In the genomic region with DNA sequence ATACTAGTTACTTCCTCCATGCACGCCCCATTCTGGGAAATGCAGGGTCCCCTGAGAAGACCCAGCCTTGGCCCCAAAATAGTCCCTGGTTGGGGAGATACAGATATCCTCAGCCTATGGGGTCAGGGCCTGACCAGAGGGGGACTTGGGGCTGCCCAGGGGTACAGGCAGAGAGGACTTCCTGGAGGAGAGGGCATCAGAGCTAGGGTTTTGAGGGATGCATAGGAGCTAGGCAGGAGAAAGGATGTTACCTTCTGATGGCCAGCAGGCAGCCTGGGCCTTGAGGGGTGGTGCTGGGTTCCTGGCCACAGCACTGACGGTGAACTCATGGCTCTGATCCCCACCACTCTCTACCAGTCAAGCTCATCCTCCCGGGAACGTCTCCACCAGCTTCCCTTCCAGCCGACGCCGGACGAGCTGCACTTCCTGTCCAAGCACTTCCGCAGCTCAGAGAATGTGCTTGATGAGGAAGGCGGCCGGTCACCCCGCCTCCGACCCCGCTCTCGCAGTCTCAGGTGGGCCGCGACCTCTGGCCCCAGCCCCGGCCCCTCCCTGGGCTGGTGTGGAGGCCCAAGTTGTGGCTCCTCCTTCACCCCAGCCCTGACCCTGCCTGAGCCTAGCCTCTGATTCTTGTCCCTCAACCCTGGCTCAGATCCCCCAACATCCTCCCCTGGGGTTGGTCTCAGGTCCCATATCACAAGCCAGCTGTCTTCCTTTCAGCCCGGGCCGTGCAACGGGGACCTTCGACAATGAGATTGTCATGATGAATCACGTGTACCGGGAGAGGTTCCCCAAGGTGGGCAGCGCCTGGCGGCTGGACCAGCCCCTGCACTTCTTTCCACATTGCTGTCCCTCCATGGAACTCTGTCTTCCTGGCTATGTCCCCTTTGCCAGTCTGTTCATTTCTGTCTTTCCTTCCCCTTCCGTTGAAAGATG, we compare ENCODE assay signal across 22 cellular contexts. TPM values are rescaled to one million over a fixed set of nuclear protein-coding genes. Genes with fewer than 3 reads are reported as not detected.
DNase-seq lines count a peak whose midpoint lies in the region; ATAC-seq, FAIRE-seq and TF ChIP-seq lines count a peak whose summit lies in the region.
"Had no signal": no experiment of that assay in that cellular context is flagged by ENCODE, and none has a peak within 500 bp of the region (broad histone marks: within the 10 kb centered on the region; RNA-seq: fewer than 3 reads in every experiment).

No MANE protein-coding gene starts in this region.

- intact Hi-C loops in right cardiac atrium (cut with DNase I) (no loop called here), stomach (cut with DNase I; ENCODE audit: low total_unique reads) (no loop called here)

- no peak overlapping the region for H3K4me3 Mint-ChIP-seq in activated naive CD8-positive, alpha-beta T cell
- no peak overlapping the region for H3K4me3 Mint-ChIP-seq in activated naive CD8-positive, alpha-beta T cell treated with anti-CD3 and anti-CD28 coated beads, Interleukin-2, amount 50 U/mL, for 24 hours
- H3K4me3 Mint-ChIP-seq: stimulated activated naive CD8-positive, alpha-beta T cell treated with anti-CD3 and anti-CD28 coated beads, Interleukin-15, amount 100 ng/mL, for 72 hours had no signal

- no peak for TF ChIP-seq EP300 in stomach (IDR thresholded peaks at IDR 0.05)

- peak; percentile 93 for FAIRE-seq in bronchial epithelial cell (lab: Jason Lieb, UNC)

- WGBS in right cardiac atrium: 69% methylated on average over 27 of the region's 27 CpGs
- 81 to 90% (median 86%) methylated on average over 10 to 27 of the region's 27 CpGs for WGBS in stomach, 5 donors

- H3K36me3 ChIP-seq in bronchial epithelial cell (ENCODE audit: control insufficient read depth, insufficient read depth, low read length) (peaks cover 13% of the 10 kb centered on the region), stomach (peaks cover 9 to 65% (median 59%) of the 10 kb centered on the region in 4 donors)

- no peaks in the 10 kb centered on the region for H3K9me3 Mint-ChIP-seq in activated naive CD8-positive, alpha-beta T cell (ENCODE audit: low read depth)
- no peaks in the 10 kb centered on the region for H3K9me3 Mint-ChIP-seq in activated naive CD8-positive, alpha-beta T cell treated with anti-CD3 and anti-CD28 coated beads, Interleukin-2, amount 50 U/mL, for 24 hours
- H3K9me3 Mint-ChIP-seq: stimulated activated naive CD8-positive, alpha-beta T cell treated with anti-CD3 and anti-CD28 coated beads, Interleukin-15, amount 100 ng/mL, for 72 hours had no signal

- ATAC-seq in activated naive CD8-positive, alpha-beta T cell treated with anti-CD3 and anti-CD28 coated beads, Interleukin-2, amount 50 U/mL, for 24 hours: no peak
- ATAC-seq in right cardiac atrium (peak in 1 of 2 donors; percentile 52), GM18519 (IDR thresholded peaks at IDR 0.05; ENCODE audit: low FRiP score, unreplicated experiment) (no peak)
- ATAC-seq: foreskin keratinocyte; stimulated activated naive CD8-positive, alpha-beta T cell treated with anti-CD3 and anti-CD28 coated beads, Interleukin-15, amount 100 ng/mL, for 72 hours had no signal

- no peaks in the 10 kb centered on the region for H3K4me1 ChIP-seq in right cardiac atrium (ENCODE audit: control insufficient read depth, insufficient read depth, low read length)
- H3K4me1 ChIP-seq in stomach: peaks cover 14 to 25% (median 18%) of the 10 kb centered on the region in 4 donors

- H3K27me3 Mint-ChIP-seq in activated naive CD8-positive, alpha-beta T cell: no peaks in the 10 kb centered on the region
- no peaks in the 10 kb centered on the region for H3K27me3 Mint-ChIP-seq in activated naive CD8-positive, alpha-beta T cell treated with anti-CD3 and anti-CD28 coated beads, Interleukin-2, amount 50 U/mL, for 24 hours
- H3K27me3 Mint-ChIP-seq: stimulated activated naive CD8-positive, alpha-beta T cell treated with anti-CD3 and anti-CD28 coated beads, Interleukin-15, amount 100 ng/mL, for 72 hours had no signal

- H3K36me3 Mint-ChIP-seq in activated naive CD8-positive, alpha-beta T cell: no peaks in the 10 kb centered on the region
- H3K36me3 Mint-ChIP-seq in activated naive CD8-positive, alpha-beta T cell treated with anti-CD3 and anti-CD28 coated beads, Interleukin-2, amount 50 U/mL, for 24 hours (ENCODE audit: low read depth): peaks cover 19% of the 10 kb centered on the region

- H3K4me3 ChIP-seq in bronchial epithelial cell (ENCODE audit: low read depth, low read length) (no peak overlapping the region), right cardiac atrium (ENCODE audit: low read length) (no peak overlapping the region), stomach (no peak overlapping the region)
- H3K4me3 ChIP-seq: lung, MG63 had no signal

- peak overlapping the region; percentile 61 for H3K27ac Mint-ChIP-seq in activated naive CD8-positive, alpha-beta T cell
- no peak overlapping the region for H3K27ac Mint-ChIP-seq in activated naive CD8-positive, alpha-beta T cell treated with anti-CD3 and anti-CD28 coated beads, Interleukin-2, amount 50 U/mL, for 24 hours

- DNase-seq in activated naive CD8-positive, alpha-beta T cell treated with anti-CD3 and anti-CD28 coated beads, Interleukin-2, amount 50 U/mL, for 24 hours: no peak
- DNase-seq in bronchial epithelial cell (ENCODE audit: low read depth) (no peak), right cardiac atrium (peak in 2 of 3 donors; percentile 69 to 70), stomach (no peak), NCI-H446 treated with DMSO at 0.1 percent for 48 hours (lab: John Stamatoyannopoulos, UW) (no peak)
- DNase-seq: ACHN; activated CD4-positive, alpha-beta T cell treated with anti-CD3 and anti-CD28 coated beads, Interleukin-2, amount 50 U/mL, for 48 hours; aorta; DND-41; foreskin keratinocyte; MG63; NCI-H1694; NCI-H345; NK-92 treated with Interleukin-12 subunit alpha and Interleukin-12 subunit beta, amount 100 ng/mL, for 24 hours; stimulated activated CD4-positive, alpha-beta T cell treated with anti-CD3 and anti-CD28 coated beads, Interleukin-2, amount 100 ng/mL, for 24 hours; stimulated activated naive CD8-positive, alpha-beta T cell treated with anti-CD3 and anti-CD28 coated beads, Interleukin-15, amount 100 ng/mL, for 72 hours; SW 1271 had no signal

- TF ChIP-seq CTCF in bronchial epithelial cell (IDR thresholded peaks at IDR 0.05; ENCODE audit: insufficient read depth, low read length, severe bottlenecking): no peak
- TF ChIP-seq CTCF in stomach (IDR thresholded peaks at IDR 0.05): no peak

- no peak for TF ChIP-seq POLR2A in stomach (IDR thresholded peaks at IDR 0.05)

- no peaks in the 10 kb centered on the region for H3K9me3 ChIP-seq in right cardiac atrium (ENCODE audit: control insufficient read depth, low read length)
- no peaks in the 10 kb centered on the region for H3K9me3 ChIP-seq in stomach
- H3K9me3 ChIP-seq: MG63 had no signal

- no peaks in the 10 kb centered on the region for H3K27me3 ChIP-seq in bronchial epithelial cell (ENCODE audit: control insufficient read depth, insufficient read depth, low read length)
- no peaks in the 10 kb centered on the region for H3K27me3 ChIP-seq in right cardiac atrium (ENCODE audit: control insufficient read depth, insufficient read depth)
- H3K27me3 ChIP-seq in stomach: no peaks in the 10 kb centered on the region
- H3K27me3 ChIP-seq: foreskin keratinocyte, MG63 had no signal

- peak overlapping the region; percentile 9 for H3K27ac ChIP-seq in right cardiac atrium (ENCODE audit: low read length)
- H3K27ac ChIP-seq in temporal lobe (ENCODE audit: low read depth, low read length): peak overlapping the region; percentile 39
- peak overlapping the region in 2 of 5 donors; percentile 6 to 46 for H3K27ac ChIP-seq in stomach
- H3K27ac ChIP-seq: foreskin keratinocyte, RWPE1 had no signal

- peaks cover 22% of the 10 kb centered on the region for H3K4me1 Mint-ChIP-seq in activated naive CD8-positive, alpha-beta T cell (ENCODE audit: low read depth)
- peaks cover 25% of the 10 kb centered on the region for H3K4me1 Mint-ChIP-seq in activated naive CD8-positive, alpha-beta T cell treated with anti-CD3 and anti-CD28 coated beads, Interleukin-2, amount 50 U/mL, for 24 hours

RNA-seq across cellular contexts. Expression of a gene that starts 25.6 kb away (rescaled TPM):
- 0.79 and 2.2 TPM in 2 replicates for total RNA-seq in bronchial epithelial cell
- total RNA-seq in right cardiac atrium: 1 to 10 TPM; 5.1 to 6.9 (median 6.5) TPM
- polyA plus RNA-seq in right cardiac atrium: 2.6 TPM
- total RNA-seq in temporal lobe: 7.6 TPM
- 10 to 100 TPM in 3 of 5 donors, 1 to 10 TPM in 2; 1.7 to 29.0 (median 10.7) TPM for total RNA-seq in stomach
- polyA plus RNA-seq in stomach: 1 to 10 TPM; 1.8 to 4.0 (median 1.9) TPM

RNA-seq across cellular contexts. Expression of a gene that starts 29.8 kb away (rescaled TPM):
- total RNA-seq in bronchial epithelial cell (2.6 and 4.0 TPM in 2 replicates), right cardiac atrium (10 to 100 TPM; 21.3 to 30.1 (median 26.4) TPM), temporal lobe (62.7 TPM), stomach (100 to 1,000 TPM in 1 of 5 donors, 10 to 100 TPM in 3, 1 to 10 TPM in 1; 6.6 to 490 (median 22.2) TPM)
- polyA plus RNA-seq in right cardiac atrium (7.1 TPM), stomach (1 to 10 TPM; 2.0 to 5.5 (median 2.6) TPM)

RNA-seq across cellular contexts. Expression of a gene that starts 36.4 kb away (rescaled TPM):
- total RNA-seq in bronchial epithelial cell (under 0.01 TPM in 1 of 2 replicates, not detected in the other), right cardiac atrium (1 to 10 TPM in 2 of 4 donors, under 1 TPM in 2; 0.79 to 1.6 (median 0.97) TPM), temporal lobe (not detected), stomach (1 to 10 TPM in 1 of 5 donors, under 1 TPM in 1, not detected in 3; 0.18 to 9.3 TPM)
- polyA plus RNA-seq in right cardiac atrium (0.32 TPM), stomach (under 1 TPM in 2 of 3 donors, not detected in 1; 0.68 to 0.87 TPM)

RNA-seq across cellular contexts. Expression of a gene that starts 50.5 kb away (rescaled TPM):
- total RNA-seq in bronchial epithelial cell: 17.6 and 20.6 TPM in 2 replicates
- 10 to 100 TPM; 21.8 to 47.4 (median 35.9) TPM for total RNA-seq in right cardiac atrium
- 10.1 TPM for polyA plus RNA-seq in right cardiac atrium
- total RNA-seq in temporal lobe: under 0.01 TPM
- 100 to 1,000 TPM in 1 of 5 donors, 10 to 100 TPM in 3, not detected in 1; 37.3 to 199 (median 43.9) TPM for total RNA-seq in stomach
- polyA plus RNA-seq in stomach: 100 to 1,000 TPM in 1 of 3 donors, 10 to 100 TPM in 2; 53.2 to 103 (median 82.9) TPM

Comparison
In these comparisons a context has a peak if more than half of its experiments do, and no peak if none do; other contexts are left out.
1. DNase-seq: peak in right cardiac atrium (2 of 3); none in activated naive CD8-positive, alpha-beta T cell treated with anti-CD3 and anti-CD28 coated beads, Interleukin-2, amount 50 U/mL, for 24 hours (single experiment), bronchial epithelial cell (single experiment), stomach (single experiment) and NCI-H446 treated with DMSO at 0.1 percent for 48 hours (single experiment).